ENCODE assay signal across 20 cellular contexts in the genomic region with DNA sequence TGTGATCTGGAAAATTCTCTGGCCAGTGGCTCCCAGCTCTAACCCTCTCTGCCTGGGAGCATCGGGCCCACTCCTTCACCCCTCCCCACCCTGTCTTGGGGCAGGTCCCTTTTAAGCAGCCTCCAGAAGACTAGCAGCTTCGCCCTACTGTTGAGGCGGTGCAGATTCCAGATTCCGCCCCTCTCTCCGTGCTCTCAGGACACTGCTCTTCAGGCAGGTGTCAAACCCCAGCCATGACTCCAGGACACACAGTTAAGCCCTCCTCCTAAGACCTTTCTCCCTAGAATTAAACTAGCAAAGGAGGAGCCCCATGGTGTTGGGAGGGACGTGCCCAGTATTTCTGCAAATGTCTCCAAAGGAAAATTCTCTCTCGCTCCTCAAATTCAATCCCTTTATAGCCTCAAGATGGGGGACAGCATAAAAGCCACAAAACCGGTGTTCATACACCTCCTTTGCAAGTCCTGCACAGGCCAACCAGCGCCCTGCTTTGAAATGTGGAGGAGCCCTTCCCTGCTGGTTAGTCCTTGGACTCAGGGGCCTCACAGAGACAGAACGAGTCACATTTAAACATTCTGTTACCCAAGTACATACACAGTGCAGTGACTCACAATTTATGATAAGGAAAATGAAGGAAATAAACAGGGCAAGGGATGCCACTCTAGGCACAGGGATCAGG. TPM values are rescaled to one million over a fixed set of nuclear protein-coding genes. Genes with fewer than 3 reads are reported as not detected.
"Had no signal": no experiment of that assay in that cellular context is flagged by ENCODE, and none has a peak within 500 bp of the region (broad histone marks: within the 10 kb centered on the region; RNA-seq: fewer than 3 reads in every experiment).

No MANE protein-coding gene starts in this region.

- H3K9me3 Mint-ChIP-seq: activated B cell treated with CpG ODN at 0.5 μM for 24 hours; activated CD4-positive, alpha-beta T cell treated with anti-CD3 and anti-CD28 coated beads, Interleukin-2, amount 10 ng/mL, durations not matched to agents 24 days and 14 days; activated T-cell treated with anti-CD3 and anti-CD28 coated beads, Interleukin-2, amount 50 U/mL, for 24 hours; dendritic cell treated with granulocyte-macrophage colony-stimulating factor and Interleukin-4, amounts not matched to agents 40 ng/mL and 50 ng/mL, for 4 days; effector memory CD8-positive, alpha-beta T cell; memory B cell; nephron; T-helper 1 cell treated with Interleukin-12 subunit alpha and Interleukin-12 subunit beta and Interleukin-4 antibody, amounts not matched to agents 30 μg/mL and 1 μg/mL, for 36 hours had no signal

- H3K9me3 ChIP-seq: left lung, transverse colon had no signal

- H3K36me3 ChIP-seq: left lung, transverse colon had no signal

- ATAC-seq: effector memory CD8-positive, alpha-beta T cell; left lung; SK-N-SH treated with all-trans-retinoic acid at 6 μM for 48 hours had no signal

- H3K4me3 Mint-ChIP-seq: activated B cell treated with CpG ODN at 0.5 μM for 24 hours; activated CD4-positive, alpha-beta T cell treated with anti-CD3 and anti-CD28 coated beads, Interleukin-2, amount 10 ng/mL, durations not matched to agents 24 days and 14 days; activated naive CD8-positive, alpha-beta T cell; activated T-cell treated with anti-CD3 and anti-CD28 coated beads, Interleukin-2, amount 50 U/mL, for 24 hours; dendritic cell treated with granulocyte-macrophage colony-stimulating factor and Interleukin-4, amounts not matched to agents 40 ng/mL and 50 ng/mL, for 4 days; effector memory CD8-positive, alpha-beta T cell; memory B cell; nephron; T-helper 1 cell treated with Interleukin-12 subunit alpha and Interleukin-12 subunit beta and Interleukin-4 antibody, amounts not matched to agents 30 μg/mL and 1 μg/mL, for 36 hours had no signal

- H3K27ac ChIP-seq: left lung, transverse colon had no signal

- H3K4me3 ChIP-seq: left lung, transverse colon had no signal

- H3K36me3 Mint-ChIP-seq: activated naive CD8-positive, alpha-beta T cell had no signal

- H3K27ac Mint-ChIP-seq: activated B cell treated with CpG ODN at 0.5 μM for 24 hours; activated CD4-positive, alpha-beta T cell treated with anti-CD3 and anti-CD28 coated beads, Interleukin-2, amount 10 ng/mL, durations not matched to agents 24 days and 14 days; activated naive CD8-positive, alpha-beta T cell; activated T-cell treated with anti-CD3 and anti-CD28 coated beads, Interleukin-2, amount 50 U/mL, for 24 hours; dendritic cell treated with granulocyte-macrophage colony-stimulating factor and Interleukin-4, amounts not matched to agents 40 ng/mL and 50 ng/mL, for 4 days; effector memory CD8-positive, alpha-beta T cell; memory B cell; nephron; T-helper 1 cell treated with Interleukin-12 subunit alpha and Interleukin-12 subunit beta and Interleukin-4 antibody, amounts not matched to agents 30 μg/mL and 1 μg/mL, for 36 hours had no signal

- DNase-seq: activated B cell treated with CpG ODN at 0.5 μM for 24 hours; activated CD4-positive, alpha-beta T cell treated with anti-CD3 and anti-CD28 coated beads, Interleukin-2, amount 10 ng/mL, durations not matched to agents 24 days and 14 days; activated effector memory CD4-positive, alpha-beta T cell treated with Interleukin-2 at 50 U/mL for 16 hours; activated T-cell treated with anti-CD3 and anti-CD28 coated beads, Interleukin-2, amount 50 U/mL, for 24 hours; anterior cingulate cortex; cerebellar nuclear complex; effector memory CD8-positive, alpha-beta T cell; foreskin melanocyte; head of caudate nucleus; left lung; transverse colon had no signal

RNA-seq across cellular contexts. Expression of a gene that starts 7.2 kb away (rescaled TPM):
- total RNA-seq: activated B cell treated with CpG ODN at 0.5 μM for 24 hours; activated CD4-positive, alpha-beta T cell treated with anti-CD3 and anti-CD28 coated beads, Interleukin-2, amount 10 ng/mL, durations not matched to agents 24 days and 14 days; osteoblast; skeletal muscle tissue; subcutaneous adipose tissue; transverse colon had no signal

RNA-seq across cellular contexts. Expression of a gene that starts 35.2 kb away (rescaled TPM):
- total RNA-seq: activated B cell treated with CpG ODN at 0.5 μM for 24 hours; activated CD4-positive, alpha-beta T cell treated with anti-CD3 and anti-CD28 coated beads, Interleukin-2, amount 10 ng/mL, durations not matched to agents 24 days and 14 days; transverse colon had no signal

RNA-seq across cellular contexts. Expression of a gene that starts 53.0 kb away (rescaled TPM):
- total RNA-seq: activated B cell treated with CpG ODN at 0.5 μM for 24 hours; activated CD4-positive, alpha-beta T cell treated with anti-CD3 and anti-CD28 coated beads, Interleukin-2, amount 10 ng/mL, durations not matched to agents 24 days and 14 days; left lung; osteoblast; subcutaneous adipose tissue; transverse colon had no signal
